1 cellular context compared by ENCODE assay signal in the genomic region with DNA sequence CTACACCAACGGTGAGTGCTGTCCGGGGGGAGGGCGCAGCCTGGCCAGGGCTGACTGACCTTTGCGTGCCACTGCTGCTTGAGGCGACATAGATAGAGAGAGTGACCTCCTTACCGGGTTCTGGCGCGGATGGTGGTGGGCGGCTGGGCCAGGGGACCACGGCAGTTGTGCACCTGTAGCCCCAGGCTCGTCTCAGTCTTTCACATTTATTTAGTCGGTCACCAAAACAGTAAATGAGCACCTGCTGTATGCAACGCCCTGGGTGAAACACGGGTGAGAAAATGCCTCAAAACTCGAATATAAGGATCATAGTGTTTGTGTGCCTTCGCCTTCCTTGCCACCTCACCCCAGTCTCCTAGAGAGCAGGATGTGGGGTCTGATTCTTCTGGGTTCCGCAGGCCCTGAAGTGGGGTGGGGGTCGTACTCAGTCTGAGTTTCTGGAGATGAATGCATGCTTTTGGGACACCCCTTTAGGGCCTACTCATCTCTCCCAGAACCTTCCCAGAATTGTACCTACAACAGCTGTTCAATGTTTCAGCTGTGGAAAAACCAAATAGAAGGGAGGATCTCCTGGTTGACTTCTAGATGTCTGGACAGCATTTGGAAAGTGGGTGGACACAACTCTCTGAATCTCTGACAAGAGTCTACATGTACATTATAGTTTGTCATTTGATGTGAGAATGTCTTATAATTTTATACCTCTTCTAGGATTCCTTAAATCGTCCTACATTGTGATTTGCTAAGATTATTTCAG.
TF ChIP-seq lines count a peak whose summit lies in the region.

No MANE protein-coding gene starts in this region.

TF ChIP-seq in HepG2, 621 proteins besides CTCF, POLR2A, EP300 and RAD21 (continued from another document):
- TF ChIP-seq ASH2L (IDR thresholded peaks at IDR 0.05; ENCODE audit: insufficient read length, low read depth, low read length) (no peak), ZNF724P (CRISPR knock-in tag; IDR thresholded peaks at IDR 0.05; ENCODE audit: borderline replicate concordance) (peak; percentile 15; the same call in 1 of the 2 replicates), ZNF552 (CRISPR knock-in tag; IDR thresholded peaks at IDR 0.05; ENCODE audit: borderline replicate concordance) (0 out of 2 replicates have a peak, but pooled peaks have one; percentile 16), ZNF773 (CRISPR knock-in tag; IDR thresholded peaks at IDR 0.05; ENCODE audit: borderline replicate concordance) (no peak), ZNF572 (CRISPR knock-in tag; IDR thresholded peaks at IDR 0.05) (peak; percentile 44; the same call in 1 of the 2 replicates), ATRX (CRISPR knock-in tag; IDR thresholded peaks at IDR 0.05; ENCODE audit: borderline replicate concordance) (no peak), ZNF333 (CRISPR knock-in tag; IDR thresholded peaks at IDR 0.05; ENCODE audit: borderline replicate concordance) (no peak), ZFY (CRISPR knock-in tag; IDR thresholded peaks at IDR 0.05) (no peak), ATF3 (CRISPR knock-in tag; IDR thresholded peaks at IDR 0.05) (no peak), GZF1 (CRISPR knock-in tag; IDR thresholded peaks at IDR 0.05) (0 out of 2 replicates have a peak, but pooled peaks have one; percentile 44), ZNF329 (CRISPR knock-in tag; IDR thresholded peaks at IDR 0.05; ENCODE audit: low read depth) (no peak), ZNF614 (CRISPR knock-in tag; IDR thresholded peaks at IDR 0.05; ENCODE audit: borderline replicate concordance) (no peak)
